ENCODE assay signal across 8 cellular contexts in the genomic region with DNA sequence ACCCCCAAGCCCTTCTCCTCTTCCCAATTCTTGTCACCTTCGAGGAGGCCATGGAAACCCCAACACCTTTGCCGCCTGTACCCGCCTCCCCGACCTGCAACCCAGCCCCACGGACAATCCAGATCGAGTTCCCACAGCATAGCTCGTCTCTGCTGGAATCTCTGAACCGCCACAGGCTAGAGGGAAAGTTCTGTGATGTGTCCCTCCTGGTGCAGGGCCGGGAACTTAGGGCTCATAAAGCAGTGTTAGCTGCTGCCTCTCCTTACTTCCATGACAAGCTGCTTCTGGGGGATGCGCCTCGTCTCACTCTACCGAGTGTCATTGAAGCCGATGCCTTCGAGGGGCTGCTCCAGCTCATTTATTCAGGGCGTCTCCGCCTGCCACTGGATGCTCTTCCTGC. TPM values are rescaled to one million over a fixed set of nuclear protein-coding genes. Genes with fewer than 3 reads are reported as not detected.
A peak's percentile ranks its signal among the peaks of the same experiment; 100 is the strongest.
DNase-seq lines count a peak whose midpoint lies in the region; ATAC-seq and TF ChIP-seq lines count a peak whose summit lies in the region.

No MANE protein-coding gene starts in this region.

- peaks cover 4% of the 10 kb centered on the region for H3K9me3 Mint-ChIP-seq in nephron

- CTCF ChIA-PET in BJ (lab: Yijun Ruan, JAX) = interaction anchor here (1.3 kb wide), 1 partner anchor 13 kb away, joined by 4 read pairs; no protein-coding TSS in a partner anchor

- H3K27me3 ChIP-seq in BJ (ENCODE audit: control insufficient read depth, insufficient read depth, low read length) = no peaks in the 10 kb centered on the region
- no peaks in the 10 kb centered on the region for H3K27me3 ChIP-seq in Loucy (ENCODE audit: insufficient read depth, low read length, poor library complexity, severe bottlenecking)
- no peaks in the 10 kb centered on the region for H3K27me3 ChIP-seq in effector memory CD4-positive, alpha-beta T cell (replicated peaks; ENCODE audit: control insufficient read depth, insufficient read depth, low read length, poor library complexity, severe bottlenecking)

- H3K4me2 ChIP-seq in Loucy (ENCODE audit: low read depth, low read length, poor library complexity, severe bottlenecking) = peak overlapping the region; percentile 87

- ATAC-seq in HG02870 (IDR thresholded peaks at IDR 0.05; ENCODE audit: unreplicated experiment) (no peak), GM19324 (IDR thresholded peaks at IDR 0.05; ENCODE audit: low FRiP score, unreplicated experiment) (no peak), GM18873 (IDR thresholded peaks at IDR 0.05; ENCODE audit: low FRiP score, unreplicated experiment) (no peak)

- H3K4me3 Mint-ChIP-seq in nephron = peak overlapping the region; percentile 91 to 92 (median 92)

- H4K20me1 ChIP-seq in Loucy (ENCODE audit: insufficient read depth, low read length, poor library complexity, severe bottlenecking) = no peaks in the 10 kb centered on the region

- peaks cover 10% of the 10 kb centered on the region for H3K4me1 ChIP-seq in Loucy (ENCODE audit: insufficient read depth, low read length, poor library complexity, severe bottlenecking)
- peaks cover 15% of the 10 kb centered on the region for H3K4me1 ChIP-seq in effector memory CD4-positive, alpha-beta T cell (ENCODE audit: control insufficient read depth, insufficient read depth, low read length, poor library complexity, severe bottlenecking)

- peak overlapping the region; percentile 75 for H3K27ac ChIP-seq in effector memory CD4-positive, alpha-beta T cell (ENCODE audit: insufficient read depth, low read length, poor library complexity, severe bottlenecking)

- H3K4me3 ChIP-seq in BJ (ENCODE audit: low read depth, low read length) (peak overlapping the region; percentile 93), Loucy (ENCODE audit: low read length, poor library complexity, severe bottlenecking) (peak overlapping the region; percentile 94)
- H3K4me3 ChIP-seq in effector memory CD4-positive, alpha-beta T cell (ENCODE audit: insufficient read depth, low read depth, low read length, poor library complexity, severe bottlenecking) = peak overlapping the region; percentile 88

- H3K36me3 Mint-ChIP-seq in nephron (ENCODE audit: low read depth) = peaks cover 36% of the 10 kb centered on the region

- TF ChIP-seq CTCF in BJ (IDR thresholded peaks at IDR 0.05; ENCODE audit: insufficient read depth, low read depth, low read length) (no peak), Loucy (conservative IDR thresholded peaks at IDR 0.05; ENCODE audit: low read length) (no peak), nephron (IDR thresholded peaks at IDR 0.05; ENCODE audit: unreplicated experiment in 3 of 3) (no peak)

- peaks cover 15% of the 10 kb centered on the region for H3K79me2 ChIP-seq in Loucy (ENCODE audit: insufficient read depth, low read length)

- no peak for DNase-seq in BJ (ENCODE audit: low read depth)
- DNase-seq in effector memory CD4-positive, alpha-beta T cell = no peak
- DNase-seq in dedifferentiated amniotic fluid mesenchymal stem cell (ENCODE audit: extremely low spot score) = no peak

- peak overlapping the region; percentile 79 for H3K9ac ChIP-seq in Loucy (ENCODE audit: low read depth, low read length, poor library complexity, severe bottlenecking)

- H3K9me3 ChIP-seq in Loucy (ENCODE audit: insufficient read depth, low read depth, low read length) = no peaks in the 10 kb centered on the region
- H3K9me3 ChIP-seq in effector memory CD4-positive, alpha-beta T cell (ENCODE audit: control insufficient read depth, low read length) = no peaks in the 10 kb centered on the region

- peaks cover 19% of the 10 kb centered on the region for H3K4me1 Mint-ChIP-seq in nephron

- no peaks in the 10 kb centered on the region for H3K27me3 Mint-ChIP-seq in nephron (ENCODE audit: low read depth)

- H3K36me3 ChIP-seq in BJ (ENCODE audit: control insufficient read depth, insufficient read depth, low read length) = peaks cover 4% of the 10 kb centered on the region; the same call in 1 of the 2 replicates
- no peaks in the 10 kb centered on the region for H3K36me3 ChIP-seq in Loucy (ENCODE audit: insufficient read depth, low read length)
- H3K36me3 ChIP-seq in effector memory CD4-positive, alpha-beta T cell (ENCODE audit: control insufficient read depth, insufficient read depth, low read length) = peaks cover 3% of the 10 kb centered on the region

- no peak overlapping the region for H2AFZ ChIP-seq in Loucy (ENCODE audit: low read length)

- H3K27ac Mint-ChIP-seq in nephron = peak overlapping the region; percentile 64 to 84 (median 80)

- no peaks in the 10 kb centered on the region for H3K9me2 ChIP-seq in Loucy (replicated peaks; ENCODE audit: low read depth, low read length)

- no peaks in the 10 kb centered on the region for H3F3A ChIP-seq in Loucy (ENCODE audit: low read depth)

- POLR2A ChIA-PET in BJ (lab: Charles Lee) = no interaction called here

RNA-seq across cellular contexts. Expression of a gene that starts 0.7 kb away (rescaled TPM):
- 4.4 and 5.7 TPM in 2 replicates for polyA plus RNA-seq in BJ (2011; rRNA removed)
- 6.5 and 8.1 TPM in 2 replicates for polyA minus RNA-seq in BJ (2011; rRNA and poly(A)+ RNA removed)

RNA-seq across cellular contexts. Expression of a gene that starts 35.2 kb away (rescaled TPM):
- polyA plus RNA-seq in BJ (2011; rRNA removed) = 4.2 and 5.7 TPM in 2 replicates
- 5.6 and 6.5 TPM in 2 replicates for polyA minus RNA-seq in BJ (2011; rRNA and poly(A)+ RNA removed)

RNA-seq across cellular contexts. Expression of a gene that starts 37.1 kb away (rescaled TPM):
- polyA plus RNA-seq in BJ (2011; rRNA removed) = 347 and 369 TPM in 2 replicates
- 109 and 127 TPM in 2 replicates for polyA minus RNA-seq in BJ (2011; rRNA and poly(A)+ RNA removed)

RNA-seq across cellular contexts. Expression of a gene that starts 44.2 kb away (rescaled TPM):
- polyA plus RNA-seq in BJ (2011; rRNA removed) = 37.8 and 54.6 TPM in 2 replicates
- polyA minus RNA-seq in BJ (2011; rRNA and poly(A)+ RNA removed) = 24.4 and 25.0 TPM in 2 replicates
